In genomic region chr1:23456226-23456625, GRCh38 we compare ENCODE assay signal across 17 cellular contexts. TPM values are rescaled to one million over a fixed set of nuclear protein-coding genes. Genes with fewer than 3 reads are reported as not detected.
DNase-seq lines count a peak whose midpoint lies in the region; ATAC-seq lines count a peak whose summit lies in the region.
"Had no signal": no experiment of that assay in that cellular context is flagged by ENCODE, and none has a peak within 500 bp of the region (broad histone marks: within the 10 kb centered on the region; RNA-seq: fewer than 3 reads in every experiment).

No MANE protein-coding gene starts in this region.

- H3K9ac ChIP-seq in BLaER1 (0 out of 2 replicates have a peak overlapping the region, but pooled peaks have one; percentile 31), mesendoderm (ENCODE audit: low read length) (no peak overlapping the region)

- peaks cover 7% of the 10 kb centered on the region for H3K79me1 ChIP-seq in mesendoderm (ENCODE audit: low read length)

- H2BK15ac ChIP-seq in mesendoderm (replicated peaks; ENCODE audit: low read depth), result no peak overlapping the region

- DNase-seq in M059J (ENCODE audit: low read depth) (peak; percentile 94), astrocyte of the hippocampus (ENCODE audit: low read depth, low spot score) (peak; percentile 76), islet precursor cell (peak; percentile 26), GM19240 (ENCODE audit: insufficient read length, low spot score) (no peak), mesendoderm (no peak)
- no peak for DNase-seq in activated effector memory CD4-positive, alpha-beta T cell treated with anti-CD3 and anti-CD28 coated beads, Interleukin-2, amount 50 U/mL, for 16 hours
- DNase-seq: activated T-cell treated with anti-CD3 and anti-CD28 coated beads, Interleukin-2, amount 50 U/mL, for 4 hours; COR-L47; GF-D8; KBM-7; NCI-H1092 treated with DMSO at 0.1 percent for 48 hours; NCI-H2107; occipital lobe had no signal

- H4K8ac ChIP-seq in mesendoderm (ENCODE audit: low read depth, low read length), result no peak overlapping the region

- H3K9me3 ChIP-seq in BLaER1, result no peaks in the 10 kb centered on the region

- H3K27me3 ChIP-seq in BLaER1, result no peaks in the 10 kb centered on the region
- H3K27me3 ChIP-seq in mesendoderm (ENCODE audit: insufficient read depth, low read length, poor library complexity), result no peaks in the 10 kb centered on the region
- H3K27me3 ChIP-seq: cardiac muscle cell had no signal

- H3K56ac ChIP-seq in mesendoderm (ENCODE audit: low read length), result no peak overlapping the region

- no peaks in the 10 kb centered on the region for H3K79me2 ChIP-seq in mesendoderm (ENCODE audit: control insufficient read depth, insufficient read depth, low read length)

- H4K20me1 ChIP-seq in BLaER1, result peaks cover 29% of the 10 kb centered on the region

- peak overlapping the region; percentile 63 for H3K4me2 ChIP-seq in BLaER1
- H3K4me2 ChIP-seq in mesendoderm (ENCODE audit: low read length), result no peak overlapping the region

- no peak for ATAC-seq in HG03108 (IDR thresholded peaks at IDR 0.05; ENCODE audit: unreplicated experiment)
- ATAC-seq: activated naive CD4-positive, alpha-beta T cell treated with anti-CD3 and anti-CD28 coated beads, Interleukin-2, amount 50 U/mL, for 72 hours; activated T-cell treated with anti-CD3 and anti-CD28 coated beads, Interleukin-2, amount 50 U/mL, for 4 hours had no signal

- no peak overlapping the region for H3K23ac ChIP-seq in mesendoderm (ENCODE audit: low read length)

- H4K5ac ChIP-seq in mesendoderm (ENCODE audit: low read length), result no peak overlapping the region

- H3K4me1 ChIP-seq in BLaER1 (peaks cover 35% of the 10 kb centered on the region), mesendoderm (ENCODE audit: control insufficient read depth, low read depth, low read length) (no peaks in the 10 kb centered on the region)

- no peak overlapping the region for H2AK5ac ChIP-seq in mesendoderm (ENCODE audit: low read length)

- WGBS in mesendoderm (ENCODE audit: extremely low coverage, insufficient coverage, low lambda C conversion rate), result no CpG with 5 or more reads among the region's 5 CpGs

- H2BK5ac ChIP-seq in mesendoderm (ENCODE audit: low read length), result no peak overlapping the region

- H2BK120ac ChIP-seq in mesendoderm (ENCODE audit: low read depth, low read length), result no peak overlapping the region

- H3K4ac ChIP-seq in mesendoderm (ENCODE audit: low read depth, low read length), result no peak overlapping the region

- H3K36me3 ChIP-seq in BLaER1 (no peaks in the 10 kb centered on the region), mesendoderm (ENCODE audit: control insufficient read depth, insufficient read depth, low read length) (peaks cover 2% of the 10 kb centered on the region)

- H3K4me3 ChIP-seq in BLaER1 (no peak overlapping the region), mesendoderm (ENCODE audit: low read length) (no peak overlapping the region)
- H3K4me3 ChIP-seq: cardiac muscle cell had no signal

- no peak overlapping the region for H3K18ac ChIP-seq in mesendoderm (ENCODE audit: low read length)

- H3K27ac ChIP-seq in BLaER1 (no peak overlapping the region), mesendoderm (ENCODE audit: low read depth, low read length) (no peak overlapping the region)
- H3K27ac ChIP-seq: cardiac muscle cell had no signal

RNA-seq across cellular contexts. Expression of gene ASAP3, which starts 27.8 kb away (rescaled TPM):
- total RNA-seq in M059J (2014; rRNA removed; shearing (Covaris generic)), result 6.7 and 13.7 TPM in 2 replicates
- 24.5 TPM for polyA plus RNA-seq in mesendoderm (2013, experiment 1 of 2)
- polyA plus RNA-seq in mesendoderm (2013, experiment 2 of 2), result 24.9 TPM

RNA-seq across cellular contexts. Expression of gene TCEA3, which starts 31.7 kb away (rescaled TPM):
- 0.07 and 0.30 TPM in 2 replicates for total RNA-seq in M059J (2014; rRNA removed; shearing (Covaris generic))
- polyA plus RNA-seq in mesendoderm (2013, experiment 1 of 2), result 0.17 TPM
- polyA plus RNA-seq in mesendoderm (2013, experiment 2 of 2), result 0.17 TPM

Comparison
In these comparisons a context has a peak if more than half of its experiments do, and no peak if none do; other contexts are left out.
1. DNase-seq: peak in M059J (single experiment), astrocyte of the hippocampus (single experiment) and islet precursor cell (single experiment); none in GM19240 (single experiment), mesendoderm (single experiment) and activated effector memory CD4-positive, alpha-beta T cell treated with anti-CD3 and anti-CD28 coated beads, Interleukin-2, amount 50 U/mL, for 16 hours (single experiment).